Comparison of ENCODE assay signal across 21 cellular contexts in genomic region chr1:232248276-232248803, GRCh38.
"Had no signal": no experiment of that assay in that cellular context is flagged by ENCODE, and none has a peak within 500 bp of the region (broad histone marks: within the 10 kb centered on the region; RNA-seq: fewer than 3 reads in every experiment).

No MANE protein-coding gene starts in this region.

- H3K4me1 ChIP-seq: breast epithelium, heart left ventricle, stomach, suprapubic skin, tibial nerve had no signal

- H3K36me3 ChIP-seq: breast epithelium, heart left ventricle, stomach, suprapubic skin, tibial nerve had no signal

- H3K27me3 ChIP-seq: breast epithelium, stomach, suprapubic skin, tibial nerve had no signal

- DNase-seq: activated CD4-positive, alpha-beta T cell treated with anti-CD3 and anti-CD28 coated beads for 4 hours; activated CD4-positive, alpha-beta T cell treated with anti-CD3 and anti-CD28 coated beads, Interleukin-2, amount 50 U/mL, for 48 hours; activated CD4-positive, CD25-positive, alpha-beta regulatory T cell; activated CD8-positive, alpha-beta memory T cell treated with anti-CD3 and anti-CD28 coated beads, Interleukin-2, amount 50 U/mL, for 48 hours; activated naive CD4-positive, alpha-beta T cell treated with Interleukin-2 at 50 U/mL for 16 hours; activated naive CD8-positive, alpha-beta T cell treated with anti-CD3 and anti-CD28 coated beads, Interleukin-2, amount 10 ng/mL, durations not matched to agents 7 days and 5 days; activated T-cell treated with anti-CD3 and anti-CD28 coated beads, Interleukin-2, amount 50 U/mL, for 48 hours; amniotic stem cell; heart left ventricle; left cardiac atrium; nucleus accumbens; posterior cingulate gyrus; small intestine; stimulated activated CD4-positive, alpha-beta T cell treated with anti-CD3 and anti-CD28 coated beads, Interleukin-15, amount 100 ng/mL, for 24 hours; stomach had no signal

- H3K27ac ChIP-seq: breast epithelium, epithelial cell of prostate, heart left ventricle, stomach, suprapubic skin, tibial nerve had no signal

- ATAC-seq: heart left ventricle; left cardiac atrium; natural killer cell treated with Interleukin-12 subunit alpha and Interleukin-12 subunit beta and Interleukin-15 and Interleukin-18, amount 100 ng/mL, for 72 hours; stimulated activated memory B cell treated with anti-CD40 and anti-IgM and Interleukin-4, amounts not matched to agents 10 μg/mL and 1 μg/mL and 100 μg/mL, for 72 hours had no signal

- H3K9me3 ChIP-seq: breast epithelium, heart left ventricle, stomach, suprapubic skin, tibial nerve had no signal

- H3K4me3 ChIP-seq: breast epithelium, heart left ventricle, stomach, suprapubic skin, tibial nerve had no signal
